13 cellular contexts compared by ENCODE assay signal in genomic region chr11:120228794-120229384, GRCh38. TPM values are rescaled to one million over a fixed set of nuclear protein-coding genes. Genes with fewer than 3 reads are reported as not detected.
A peak's percentile ranks its signal among the peaks of the same experiment; 100 is the strongest.
DNase-seq lines count a peak whose midpoint lies in the region; ATAC-seq and TF ChIP-seq lines count a peak whose summit lies in the region.
"Had no signal": no experiment of that assay in that cellular context is flagged by ENCODE, and none has a peak within 500 bp of the region (broad histone marks: within the 10 kb centered on the region; RNA-seq: fewer than 3 reads in every experiment).

No MANE protein-coding gene starts in this region.

- POLR2A ChIA-PET in GM10248 (lab: Yijun Ruan, JAX) = no interaction called here

- no peaks in the 10 kb centered on the region for H3K79me2 ChIP-seq in Loucy (ENCODE audit: insufficient read depth, low read length)

- H3K9me2 ChIP-seq in Loucy (replicated peaks; ENCODE audit: low read depth, low read length) = no peaks in the 10 kb centered on the region

- H3K9ac ChIP-seq in Loucy (ENCODE audit: low read depth, low read length, poor library complexity, severe bottlenecking) = no peak overlapping the region

- no peak overlapping the region for H2AFZ ChIP-seq in Loucy (ENCODE audit: low read length)

- H3K36me3 Mint-ChIP-seq in endothelial cell (ENCODE audit: low read depth, unreplicated experiment) = peaks cover 2% of the 10 kb centered on the region

- no peaks in the 10 kb centered on the region for H3K36me3 ChIP-seq in Loucy (ENCODE audit: insufficient read depth, low read length)

- H3K4me1 ChIP-seq in Loucy (ENCODE audit: insufficient read depth, low read length, poor library complexity, severe bottlenecking) = no peaks in the 10 kb centered on the region

- no peaks in the 10 kb centered on the region for H3K9me3 ChIP-seq in Loucy (ENCODE audit: insufficient read depth, low read depth, low read length)

- H4K20me1 ChIP-seq in Loucy (ENCODE audit: insufficient read depth, low read length, poor library complexity, severe bottlenecking) = no peaks in the 10 kb centered on the region

- no peak overlapping the region for H3K4me2 ChIP-seq in Loucy (ENCODE audit: low read depth, low read length, poor library complexity, severe bottlenecking)

- H3K4me1 Mint-ChIP-seq in endothelial cell (ENCODE audit: unreplicated experiment) = peaks cover 36% of the 10 kb centered on the region

- ATAC-seq in GM18909 (IDR thresholded peaks at IDR 0.05; ENCODE audit: poor library complexity, unreplicated experiment) = no peak

- no peaks in the 10 kb centered on the region for H3F3A ChIP-seq in Loucy (ENCODE audit: low read depth)

- H3K4me3 Mint-ChIP-seq in endothelial cell (ENCODE audit: unreplicated experiment) = no peak overlapping the region
- H3K4me3 Mint-ChIP-seq: nephron had no signal

- H3K27me3 ChIP-seq in Loucy (ENCODE audit: insufficient read depth, low read length, poor library complexity, severe bottlenecking) = no peaks in the 10 kb centered on the region

- DNase-seq in GM10248 (ENCODE audit: extremely low spot score) (no peak), endothelial cell (ENCODE audit: low spot score) (no peak), retinal pigment epithelial cell (ENCODE audit: low read depth) (no peak), NCI-H2196 (lab: John Stamatoyannopoulos, UW; ENCODE audit: unreplicated experiment) (no peak)
- DNase-seq in activated CD4-positive, alpha-beta T cell treated with anti-CD3 and anti-CD28 coated beads for 4 hours = no peak
- DNase-seq: COR-L47, GOT3, SIG-M5 had no signal

- peaks cover 8% of the 10 kb centered on the region for H3K27me3 Mint-ChIP-seq in endothelial cell (ENCODE audit: unreplicated experiment)

- no peak overlapping the region for H3K27ac Mint-ChIP-seq in endothelial cell (ENCODE audit: unreplicated experiment)

- H3K9me3 Mint-ChIP-seq in endothelial cell (ENCODE audit: unreplicated experiment) = no peaks in the 10 kb centered on the region
- H3K9me3 Mint-ChIP-seq: nephron had no signal

- H3K4me3 ChIP-seq in Loucy (ENCODE audit: low read length, poor library complexity, severe bottlenecking) = no peak overlapping the region
- no peak overlapping the region for H3K4me3 ChIP-seq in retinal pigment epithelial cell (ENCODE audit: low read length)

- CTCF ChIA-PET in GM10248 (lab: Yijun Ruan, JAX) = interaction anchor here (0.8 to 25.8 kb wide), 17 partner anchors 7 to 560 kb away, joined by 3 to 792 read pairs (median 4); no protein-coding TSS in a partner anchor

- TF ChIP-seq CTCF in GM10248 (IDR thresholded peaks at IDR 0.05; ENCODE audit: control extremely low read depth, extremely low read depth, low read depth, missing control alignments) (peak; percentile 14), Loucy (conservative IDR thresholded peaks at IDR 0.05; ENCODE audit: low read length) (peak; percentile 38), endothelial cell (IDR thresholded peaks at IDR 0.05; ENCODE audit: unreplicated experiment) (peak; percentile 32), retinal pigment epithelial cell (conservative IDR thresholded peaks at IDR 0.05; ENCODE audit: low read depth, low read length) (peak; percentile 29)

RNA-seq across cellular contexts. Expression of gene POU2F3, which starts 11.1 kb away (rescaled TPM):
- total RNA-seq in endothelial cell (ENCODE audit: unreplicated experiment) = 0.97 TPM
- total RNA-seq: glomerular endothelial cell, liver had no signal

RNA-seq across cellular contexts. Expression of gene OAF, which starts 18.1 kb away (rescaled TPM):
- total RNA-seq in endothelial cell (ENCODE audit: unreplicated experiment) = 15.5 TPM
